In genomic region chr22:48088926-48089536, GRCh38 we compare ENCODE assay signal across 21 cellular contexts.
DNase-seq lines count a peak whose midpoint lies in the region; ATAC-seq and TF ChIP-seq lines count a peak whose summit lies in the region.
"Had no signal": no experiment of that assay in that cellular context is flagged by ENCODE, and none has a peak within 500 bp of the region (broad histone marks: within the 10 kb centered on the region; RNA-seq: fewer than 3 reads in every experiment).

No MANE protein-coding gene starts in this region.

- TF ChIP-seq CTCF in neural progenitor cell (IDR thresholded peaks at IDR 0.05): no peak

- H3K4me3 Mint-ChIP-seq in neural progenitor cell: no peak overlapping the region

- peaks cover 18% of the 10 kb centered on the region for H3K4me1 Mint-ChIP-seq in neural progenitor cell

- H3K9me3 Mint-ChIP-seq in neural progenitor cell: no peaks in the 10 kb centered on the region

- H3K4me2 ChIP-seq in neural progenitor cell: no peak overlapping the region
- H3K4me2 ChIP-seq: KMS-11 had no signal

- H3K27ac ChIP-seq in SK-N-MC (peak overlapping the region; percentile 59), neural progenitor cell (no peak overlapping the region)
- H3K27ac ChIP-seq: KMS-11 had no signal

- H3K27ac Mint-ChIP-seq in neural progenitor cell: peak overlapping the region; percentile 70
- H3K27ac Mint-ChIP-seq: CD14-positive monocyte had no signal

- H3K9me3 ChIP-seq in SK-N-MC (ENCODE audit: low read depth, low read length): no peaks in the 10 kb centered on the region
- H3K9me3 ChIP-seq in neural progenitor cell (ENCODE audit: low read depth): no peaks in the 10 kb centered on the region

- ATAC-seq in GM19328 (IDR thresholded peaks at IDR 0.05; ENCODE audit: unreplicated experiment): no peak

- no peaks in the 10 kb centered on the region for H3K36me3 ChIP-seq in SK-N-MC (ENCODE audit: insufficient read depth, low read length)
- H3K36me3 ChIP-seq in neural progenitor cell: no peaks in the 10 kb centered on the region

- no peaks in the 10 kb centered on the region for H4K20me1 ChIP-seq in neural progenitor cell (ENCODE audit: low read depth)

- peaks cover 14% of the 10 kb centered on the region for H3K4me1 ChIP-seq in neural progenitor cell

- no peak overlapping the region for H2AFZ ChIP-seq in neural progenitor cell (replicated peaks)

- H3K4me3 ChIP-seq in SK-N-MC: no peak overlapping the region
- H3K4me3 ChIP-seq in neural progenitor cell: no peak overlapping the region
- H3K4me3 ChIP-seq: GM12878 had no signal

- peak; percentile 37 for DNase-seq in activated effector memory CD4-positive, alpha-beta T cell treated with anti-CD3 and anti-CD28 coated beads, Interleukin-2, amount 50 U/mL, for 16 hours
- DNase-seq in activated effector memory CD4-positive, alpha-beta T cell treated with Interleukin-2 at 50 U/mL for 16 hours: no peak
- DNase-seq in SK-N-MC (ENCODE audit: low read depth, low spot score): no peak
- no peak for DNase-seq in neural progenitor cell (ENCODE audit: low spot score)
- no peak for DNase-seq in activated CD4-positive, alpha-beta T cell treated with anti-CD3 and anti-CD28 coated beads, Interleukin-2, amount 50 U/mL, for 4 hours
- DNase-seq in NCI-H774 (lab: John Stamatoyannopoulos, UW): no peak
- no peak for DNase-seq in activated CD4-positive, alpha-beta T cell treated with anti-CD3 and anti-CD28 coated beads for 48 hours
- DNase-seq: DMS79; GOT3; HCEC 1CT; IMR-90; MV-4-11; NCI-H1694; NCI-H2081; NCI-H69; NK-92 treated with Interleukin-12 subunit alpha and Interleukin-12 subunit beta, amount 100 ng/mL, for 24 hours; SIG-M5 had no signal

- H3K36me3 Mint-ChIP-seq in neural progenitor cell: no peaks in the 10 kb centered on the region
- H3K36me3 Mint-ChIP-seq: CD14-positive monocyte had no signal

- no peak overlapping the region for H3K9ac ChIP-seq in SK-N-MC (ENCODE audit: insufficient read length)
- no peak overlapping the region for H3K9ac ChIP-seq in neural progenitor cell
- H3K9ac ChIP-seq: KMS-11 had no signal

- peaks cover 6% of the 10 kb centered on the region for H3F3A ChIP-seq in neural progenitor cell (ENCODE audit: low read depth)

- H3K79me2 ChIP-seq in neural progenitor cell (ENCODE audit: low read depth): no peaks in the 10 kb centered on the region

- peaks cover 5% of the 10 kb centered on the region for H3K27me3 Mint-ChIP-seq in neural progenitor cell (ENCODE audit: insufficient read depth, low read depth)

- no peaks in the 10 kb centered on the region for H3K27me3 ChIP-seq in neural progenitor cell
